1 cellular context compared by ENCODE assay signal in genomic region chr11:9613830-9614762, GRCh38.
A peak's percentile ranks its signal among the peaks of the same experiment; 100 is the strongest.
TF ChIP-seq lines count a peak whose summit lies in the region.

No MANE protein-coding gene starts in this region.

TF ChIP-seq in K562, 482 proteins besides CTCF, POLR2A, EP300 and RAD21 (continued from another document):
- TF ChIP-seq NCOA1 (IDR thresholded peaks at IDR 0.05; ENCODE audit: low read depth), result no peak; the same call in 1 of the 2 replicates
- no peak for TF ChIP-seq ZBTB34 (CRISPR knock-in tag; IDR thresholded peaks at IDR 0.05)
- TF ChIP-seq NONO (IDR thresholded peaks at IDR 0.05; ENCODE audit: low read depth in 2 of 2, low read length in 1 of 2), result peak; percentile 59 to 84; a peak in 3 of 4 replicates
- no peak for TF ChIP-seq DIDO1 (tag; IDR thresholded peaks at IDR 0.05; ENCODE audit: low read depth)
- no peak for TF ChIP-seq ZKSCAN8 (CRISPR knock-in tag; IDR thresholded peaks at IDR 0.05)
- TF ChIP-seq ZNF551 (CRISPR knock-in tag; IDR thresholded peaks at IDR 0.05), result no peak
- peak; percentile 89; the same call in 1 of the 2 replicates for TF ChIP-seq L3MBTL2 (IDR thresholded peaks at IDR 0.05)
- peak; percentile 91 for TF ChIP-seq MTA3 (IDR thresholded peaks at IDR 0.05; ENCODE audit: borderline replicate concordance)
- TF ChIP-seq ZBTB9 (CRISPR knock-in tag; IDR thresholded peaks at IDR 0.05), result peak; percentile 43; the same call in 1 of the 2 replicates
- peak; percentile 14; the same call in 1 of the 2 replicates for TF ChIP-seq CREB3L1 (IDR thresholded peaks at IDR 0.05; ENCODE audit: borderline replicate concordance, low read depth)
- TF ChIP-seq HNRNPL (IDR thresholded peaks at IDR 0.05; ENCODE audit: low read depth, low read length), result peak; percentile 99
- peak; percentile 84; the same call in 1 of the 2 replicates for TF ChIP-seq GATAD2A (IDR thresholded peaks at IDR 0.05)
- TF ChIP-seq RFX5 (IDR thresholded peaks at IDR 0.05; ENCODE audit: low read depth, low read length), result no peak
- TF ChIP-seq GABPA (tag; conservative IDR thresholded peaks at IDR 0.05; ENCODE audit: low read depth), result peak; percentile 64
- peak; percentile 95 for TF ChIP-seq DNMT1 (IDR thresholded peaks at IDR 0.05)
- no peak for TF ChIP-seq SMARCB1 (IDR thresholded peaks at IDR 0.05; ENCODE audit: insufficient read length, low read depth)
- TF ChIP-seq ZEB2 (IDR thresholded peaks at IDR 0.05), result peak; percentile 62
- TF ChIP-seq ZNF444 (CRISPR knock-in tag; IDR thresholded peaks at IDR 0.05), result no peak
- peak; percentile 2; the same call in 1 of the 2 replicates for TF ChIP-seq ZBTB43 (CRISPR knock-in tag; IDR thresholded peaks at IDR 0.05)
- peak in 1 of 2 experiments; percentile 62; a peak in 1 of 4 replicates for TF ChIP-seq FOXK2 (conservative IDR thresholded peaks at IDR 0.05 in 1 of 2, IDR thresholded peaks at IDR 0.05 in 1 of 2; ENCODE audit: low read depth in 2 of 2)
TF ChIP-seq in K562: peak in this region for 156.
